Comparison of ENCODE assay signal across 10 cellular contexts in the genomic region with DNA sequence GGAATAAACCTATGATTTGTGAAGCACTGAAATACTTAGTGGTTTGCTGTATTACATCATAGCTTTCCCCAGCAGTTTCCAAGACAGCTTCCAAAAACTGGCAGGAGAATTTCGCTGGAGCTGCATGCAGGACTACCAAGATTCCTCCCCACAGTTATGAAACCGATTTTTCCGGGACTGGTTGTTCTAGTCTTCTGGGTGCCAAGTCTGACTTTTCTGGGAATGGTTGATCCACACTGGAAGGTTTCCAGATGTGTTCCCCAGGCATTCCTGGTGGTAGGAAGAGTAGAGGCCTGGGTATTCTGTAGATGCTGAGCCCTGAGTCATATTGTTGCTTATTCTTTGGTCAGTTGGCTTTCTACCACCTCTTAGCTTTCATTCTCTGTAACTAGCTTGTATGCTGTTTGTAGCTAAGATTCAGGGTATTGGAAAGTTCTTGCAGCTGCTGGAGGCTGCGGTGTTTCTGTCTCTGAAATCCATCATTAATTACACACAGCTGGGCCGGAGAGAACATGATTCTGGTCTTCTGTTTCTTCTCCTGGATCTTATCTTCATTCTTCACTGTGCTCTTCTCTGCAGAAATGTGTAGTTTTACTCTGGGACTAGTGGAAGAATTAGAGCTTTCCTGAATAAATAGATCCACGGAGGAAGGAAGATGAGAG. TPM values are rescaled to one million over a fixed set of nuclear protein-coding genes. Genes with fewer than 3 reads are reported as not detected.
DNase-seq lines count a peak whose midpoint lies in the region; ATAC-seq and TF ChIP-seq lines count a peak whose summit lies in the region.
"Had no signal": no experiment of that assay in that cellular context is flagged by ENCODE, and none has a peak within 500 bp of the region (broad histone marks: within the 10 kb centered on the region; RNA-seq: fewer than 3 reads in every experiment).

No MANE protein-coding gene starts in this region.

- ATAC-seq in Right ventricle myocardium inferior (peak; percentile 94), aorta (ENCODE audit: low FRiP score) (peak; percentile 91)

- H3K27ac ChIP-seq in aorta (ENCODE audit: low read depth in 1 of 2, low read length in 2 of 2) = peak overlapping the region; percentile 14 to 63
- H3K27ac ChIP-seq: 22Rv1 had no signal

- intact Hi-C loops in Right ventricle myocardium inferior (cut with DNase I) (no loop called here), cardiac septum (cut with DNase I) (no loop called here), aorta (cut with DNase I) (loop anchor here in 1 of 2 donors (5.0 kb wide), 1 partner anchor 56 kb away; the partner anchor contains the start of genes COX15 and CUTC)

- no peak for TF ChIP-seq CTCF in fibroblast of pulmonary artery (IDR thresholded peaks at IDR 0.05; ENCODE audit: low read length, missing control alignments)

- 45% methylated on average over 6 of the region's 6 CpGs for WGBS in aorta, 2 donors

- DNase-seq in Right ventricle myocardium inferior (ENCODE audit: missing footprints) = no peak
- no peak for DNase-seq in cardiac septum (ENCODE audit: low spot score)
- DNase-seq in fibroblast of pulmonary artery (ENCODE audit: low read depth) = peak; percentile 97
- DNase-seq in myocyte (ENCODE audit: low read depth) = peak; percentile 80
- peak in 1 of 2 donors; percentile 62 for DNase-seq in aorta
- DNase-seq in CD1c-positive myeloid dendritic cell (ENCODE audit: extremely low spot score) = no peak
- no peak for DNase-seq in stimulated activated CD4-positive, alpha-beta T cell treated with anti-CD3 and anti-CD28 coated beads, Interleukin-15, amount 100 ng/mL, for 24 hours
- DNase-seq in NCI-H146 treated with DMSO at 0.1 percent for 48 hours (lab: John Stamatoyannopoulos, UW; ENCODE audit: unreplicated experiment) = no peak
- DNase-seq: NCI-H446 had no signal

- no peaks in the 10 kb centered on the region for H3K9me3 ChIP-seq in aorta (ENCODE audit: control insufficient read depth, low read length)

- peaks cover 0 to 2% of the 10 kb centered on the region in 2 donors for H3K36me3 ChIP-seq in aorta (ENCODE audit: control insufficient read depth in 1 of 2, insufficient read depth in 2 of 2, low read length in 1 of 2)

- H3K4me1 ChIP-seq in aorta (ENCODE audit: control insufficient read depth in 1 of 2, insufficient read depth in 2 of 2, low read length in 2 of 2) = no peaks in the 10 kb centered on the region

- H3K27me3 ChIP-seq in aorta (ENCODE audit: control insufficient read depth in 1 of 2, insufficient read depth in 2 of 2, low read length in 1 of 2) = no peaks in the 10 kb centered on the region

- no peak overlapping the region for H3K4me3 ChIP-seq in fibroblast of pulmonary artery (replicated peaks; ENCODE audit: low read depth, low read length)
- H3K4me3 ChIP-seq in aorta (ENCODE audit: low read length in 2 of 2) = no peak overlapping the region

RNA-seq across cellular contexts. Expression of gene ABCC2, which starts 6.3 kb away (rescaled TPM):
- total RNA-seq in Right ventricle myocardium inferior (0.05 TPM), cardiac septum (0.30 TPM), myocyte (0.05 and 0.32 TPM in 2 replicates), aorta (1 to 10 TPM; 2.8 to 4.5 TPM)
- polyA plus RNA-seq in myocyte (2012) = 0.14 TPM
- 1 to 10 TPM in 1 of 2 donors, under 1 TPM in 1; 0.33 to 2.5 TPM for polyA plus RNA-seq in aorta

RNA-seq across cellular contexts. Expression of gene CUTC, which starts 56.7 kb away (rescaled TPM):
- total RNA-seq in Right ventricle myocardium inferior (37.2 TPM), cardiac septum (33.2 TPM), myocyte (28.1 and 32.7 TPM in 2 replicates), aorta (10 to 100 TPM; 16.5 to 22.4 TPM)
- 24.5 TPM for polyA plus RNA-seq in myocyte (2012)
- polyA plus RNA-seq in aorta = 10 to 100 TPM; 19.4 to 20.2 TPM

RNA-seq across cellular contexts. Expression of gene COX15, which starts 56.8 kb away (rescaled TPM):
- total RNA-seq in Right ventricle myocardium inferior (30.1 TPM), cardiac septum (35.6 TPM), myocyte (40.1 and 40.2 TPM in 2 replicates), aorta (10 to 100 TPM; 16.3 to 27.2 TPM)
- polyA plus RNA-seq in myocyte (2012) = 26.9 TPM
- 10 to 100 TPM; 10.0 to 15.9 TPM for polyA plus RNA-seq in aorta

Comparison
In these comparisons a context has a peak if more than half of its experiments do, and no peak if none do; other contexts are left out.
1. DNase-seq: peak in fibroblast of pulmonary artery (single experiment) and myocyte (single experiment); none in Right ventricle myocardium inferior (single experiment), cardiac septum (single experiment), CD1c-positive myeloid dendritic cell (single experiment), stimulated activated CD4-positive, alpha-beta T cell treated with anti-CD3 and anti-CD28 coated beads, Interleukin-15, amount 100 ng/mL, for 24 hours (single experiment) and NCI-H146 treated with DMSO at 0.1 percent for 48 hours (single experiment).